12 cellular contexts compared by ENCODE assay signal in genomic region chr15:65044724-65045481, GRCh38. TPM values are rescaled to one million over a fixed set of nuclear protein-coding genes. Genes with fewer than 3 reads are reported as not detected.
DNase-seq lines count a peak whose midpoint lies in the region; ATAC-seq and TF ChIP-seq lines count a peak whose summit lies in the region.
"Had no signal": no experiment of that assay in that cellular context is flagged by ENCODE, and none has a peak within 500 bp of the region (broad histone marks: within the 10 kb centered on the region; RNA-seq: fewer than 3 reads in every experiment).

TSS of gene SLC51B (plus strand) at chr15:65045387. CDS start at chr15:65050005, 4,618 bp downstream.

- peaks cover 7% of the 10 kb centered on the region for H3K36me3 Mint-ChIP-seq in Caco-2 (ENCODE audit: insufficient read depth, unreplicated experiment)
- H3K36me3 Mint-ChIP-seq: stimulated activated effector memory CD8-positive, alpha-beta T cell treated with anti-CD3 and anti-CD28 coated beads, Interleukin-12 subunit alpha, Interleukin-12 subunit beta, amount 100 ng/mL, for 72 hours had no signal

- no TSS peak for BruUV-seq in Caco-2 (replicated peaks; lab: Mats Ljungman, UMichigan)

- H3K79me2 ChIP-seq in Karpas-422 (ENCODE audit: low read length) = no peaks in the 10 kb centered on the region

- H3K9me3 ChIP-seq in Caco-2 (no peaks in the 10 kb centered on the region), Karpas-422 (ENCODE audit: low read length) (no peaks in the 10 kb centered on the region)
- H3K9me3 ChIP-seq: BLaER1 treated with 17β-estradiol and CSF1 and Interleukin-3, amounts not matched to agents 10 nM and 100 nM had no signal

- intact Hi-C loops in Caco-2 (cut with micrococcal nuclease; ENCODE audit: unreplicated experiment) = loop anchor here (1.0 kb wide), 3 partner anchors 9 to 44 kb away; no protein-coding TSS in a partner anchor

- peaks cover 59% of the 10 kb centered on the region for H3K4me1 ChIP-seq in Caco-2
- H3K4me1 ChIP-seq in foreskin keratinocyte = peaks cover 6% of the 10 kb centered on the region
- peaks cover 10% of the 10 kb centered on the region for H3K4me1 ChIP-seq in Karpas-422 (ENCODE audit: low read length)

- H2AFZ ChIP-seq in Karpas-422 (ENCODE audit: low read length) = no peak within 1 kb of the TSS

- H4K20me1 ChIP-seq in Karpas-422 (ENCODE audit: insufficient read depth, low read depth, low read length) = no peaks in the 10 kb centered on the region
- H4K20me1 ChIP-seq: BLaER1 treated with 17β-estradiol and CSF1 and Interleukin-3, amounts not matched to agents 10 nM and 100 nM had no signal

- TF ChIP-seq CTCF in Caco-2 (IDR thresholded peaks at IDR 0.05; ENCODE audit: insufficient read depth in 1 of 2, low read depth in 1 of 2, low read length in 1 of 2, severe bottlenecking in 1 of 2, unreplicated experiment in 1 of 2) (no peak), fibroblast of villous mesenchyme (IDR thresholded peaks at IDR 0.05; ENCODE audit: insufficient read depth, low read depth, low read length) (no peak), foreskin keratinocyte (conservative IDR thresholded peaks at IDR 0.05) (no peak)

- H3K27ac Mint-ChIP-seq in Caco-2 (ENCODE audit: unreplicated experiment) = peak within 1 kb of the TSS; percentile 70
- H3K27ac Mint-ChIP-seq: activated T-cell treated with anti-CD3 and anti-CD28 coated beads, Interleukin-2, amount 50 U/mL, for 72 hours; stimulated activated effector memory CD8-positive, alpha-beta T cell treated with anti-CD3 and anti-CD28 coated beads, Interleukin-12 subunit alpha, Interleukin-12 subunit beta, amount 100 ng/mL, for 72 hours had no signal

- H3K9me2 ChIP-seq in Karpas-422 (replicated peaks; ENCODE audit: insufficient read depth, low read length) = no peaks in the 10 kb centered on the region

- H3K27me3 ChIP-seq in Caco-2 (replicated peaks; ENCODE audit: control insufficient read depth, insufficient read depth, low read length) (no peaks in the 10 kb centered on the region), foreskin keratinocyte (no peaks in the 10 kb centered on the region), Karpas-422 (ENCODE audit: low read length) (no peaks in the 10 kb centered on the region)
- H3K27me3 ChIP-seq: BLaER1 treated with 17β-estradiol and CSF1 and Interleukin-3, amounts not matched to agents 10 nM and 100 nM had no signal

- H3K4me3 ChIP-seq in Caco-2 (ENCODE audit: low read depth, low read length) (peak within 1 kb of the TSS; percentile 29), fibroblast of villous mesenchyme (ENCODE audit: low read depth, low read length) (no peak within 1 kb of the TSS), Karpas-422 (ENCODE audit: low read length) (no peak within 1 kb of the TSS)
- H3K4me3 ChIP-seq: BLaER1 treated with 17β-estradiol and CSF1 and Interleukin-3, amounts not matched to agents 10 nM and 100 nM had no signal

- H3K27me3 Mint-ChIP-seq in Caco-2 (ENCODE audit: insufficient read depth, unreplicated experiment) = no peaks in the 10 kb centered on the region

- H3K27ac ChIP-seq in foreskin keratinocyte = no peak within 1 kb of the TSS
- no peak within 1 kb of the TSS for H3K27ac ChIP-seq in Karpas-422 (ENCODE audit: low read length)
- H3K27ac ChIP-seq: BLaER1 treated with 17β-estradiol and CSF1 and Interleukin-3, amounts not matched to agents 10 nM and 100 nM had no signal

- CTCF ChIA-PET in Caco-2 (lab: Charles Lee) = interaction anchor here (0.6 to 3.9 kb wide), 8 partner anchors 10 to 324 kb away, joined by 3 to 41 read pairs (median 6); no protein-coding TSS in a partner anchor

- POLR2A ChIA-PET in Caco-2 (lab: Charles Lee) = interaction anchor here (0.5 to 1.7 kb wide), 4 partner anchors 8 to 141 kb away, joined by 3 to 9 read pairs (median 6); partner anchors contain the start of gene CLPX

- no peaks in the 10 kb centered on the region for H3K36me3 ChIP-seq in Caco-2 (ENCODE audit: control insufficient read depth, insufficient read depth, low read length)
- H3K36me3 ChIP-seq in Karpas-422 (ENCODE audit: insufficient read depth, low read length) = no peaks in the 10 kb centered on the region
- H3K36me3 ChIP-seq: BLaER1 treated with 17β-estradiol and CSF1 and Interleukin-3, amounts not matched to agents 10 nM and 100 nM had no signal

- H3K4me2 ChIP-seq in Karpas-422 (ENCODE audit: low read depth, low read length, poor library complexity, severe bottlenecking) = no peak within 1 kb of the TSS

- no peaks in the 10 kb centered on the region for H3K9me3 Mint-ChIP-seq in Caco-2 (ENCODE audit: unreplicated experiment)
- H3K9me3 Mint-ChIP-seq: activated T-cell treated with anti-CD3 and anti-CD28 coated beads, Interleukin-2, amount 50 U/mL, for 72 hours; stimulated activated effector memory CD8-positive, alpha-beta T cell treated with anti-CD3 and anti-CD28 coated beads, Interleukin-12 subunit alpha, Interleukin-12 subunit beta, amount 100 ng/mL, for 72 hours had no signal

- peaks cover 44% of the 10 kb centered on the region for H3K4me1 Mint-ChIP-seq in Caco-2 (ENCODE audit: low read depth, unreplicated experiment)

- DNase-seq in Caco-2 = peak; percentile 91 to 96
- DNase-seq in NCI-H510A treated with DMSO at 0.1 percent for 48 hours (lab: John Stamatoyannopoulos, UW) = peak; percentile 31
- peak; percentile 75 for DNase-seq in fibroblast of villous mesenchyme (ENCODE audit: low read depth)
- DNase-seq in myocyte (ENCODE audit: low read depth) = peak; percentile 86
- DNase-seq in foreskin keratinocyte = no peak
- DNase-seq in Karpas-422 = no peak
- no peak for DNase-seq in H4 (ENCODE audit: low spot score)
- DNase-seq: NCI-H1436 treated with DMSO at 0.1 percent for 48 hours had no signal

- no peak within 1 kb of the TSS for H3K9ac ChIP-seq in Karpas-422 (ENCODE audit: low read length)
- H3K9ac ChIP-seq: BLaER1 treated with 17β-estradiol and CSF1 and Interleukin-3, amounts not matched to agents 10 nM and 100 nM had no signal

- no peak for ATAC-seq in foreskin keratinocyte
- no peak for ATAC-seq in HG02973 (IDR thresholded peaks at IDR 0.05; ENCODE audit: unreplicated experiment)

- H3K4me3 Mint-ChIP-seq in Caco-2 (ENCODE audit: unreplicated experiment) = peak within 1 kb of the TSS; percentile 61
- H3K4me3 Mint-ChIP-seq: activated T-cell treated with anti-CD3 and anti-CD28 coated beads, Interleukin-2, amount 50 U/mL, for 72 hours; stimulated activated effector memory CD8-positive, alpha-beta T cell treated with anti-CD3 and anti-CD28 coated beads, Interleukin-12 subunit alpha, Interleukin-12 subunit beta, amount 100 ng/mL, for 72 hours had no signal

RNA-seq across cellular contexts. Expression of gene SLC51B, which starts in this region (rescaled TPM):
- total RNA-seq in Caco-2 (2022) (15.4 and 17.1 TPM in 2 replicates), fibroblast of villous mesenchyme (not detected in 2 replicates), myocyte (0.26 TPM in 1 of 2 replicates, not detected in the other), foreskin keratinocyte (not detected in 2 replicates)
- not detected for polyA plus RNA-seq in myocyte (2012)
- not detected in 2 replicates for polyA plus RNA-seq in foreskin keratinocyte
- total RNA-seq in Karpas-422 (2014; rRNA removed; shearing (Covaris generic); ENCODE audit: low replicate concordance) = not detected in 2 replicates
- total RNA-seq in H4 (2014; rRNA removed; shearing (Covaris generic)) = not detected in 2 replicates
- total RNA-seq: activated T-cell treated with anti-CD3 and anti-CD28 coated beads, Interleukin-2, amount 50 U/mL, for 72 hours had no signal

Comparison
In these comparisons a context has a peak if more than half of its experiments do, and no peak if none do; other contexts are left out.
1. RNA of gene SLC51B (total RNA-seq): 15.4 to 17.1 TPM in Caco-2; not detected in H4, not detected in fibroblast of villous mesenchyme, 0.26 TPM in myocyte, not detected in foreskin keratinocyte and not detected in Karpas-422; every median in the first group is over 10 times any median in the second.
2. Peak in DNase-seq in fibroblast of villous mesenchyme; RNA of the gene not detected or under 1 TPM.
3. Peak in DNase-seq in myocyte; RNA of the gene not detected or under 1 TPM.
4. DNase-seq: peak in Caco-2 (2 of 2) and NCI-H510A treated with DMSO at 0.1 percent for 48 hours (single experiment); none in foreskin keratinocyte (0 of 2), Karpas-422 (single experiment) and H4 (single experiment).